1 cellular context compared by ENCODE assay signal in the genomic region with DNA sequence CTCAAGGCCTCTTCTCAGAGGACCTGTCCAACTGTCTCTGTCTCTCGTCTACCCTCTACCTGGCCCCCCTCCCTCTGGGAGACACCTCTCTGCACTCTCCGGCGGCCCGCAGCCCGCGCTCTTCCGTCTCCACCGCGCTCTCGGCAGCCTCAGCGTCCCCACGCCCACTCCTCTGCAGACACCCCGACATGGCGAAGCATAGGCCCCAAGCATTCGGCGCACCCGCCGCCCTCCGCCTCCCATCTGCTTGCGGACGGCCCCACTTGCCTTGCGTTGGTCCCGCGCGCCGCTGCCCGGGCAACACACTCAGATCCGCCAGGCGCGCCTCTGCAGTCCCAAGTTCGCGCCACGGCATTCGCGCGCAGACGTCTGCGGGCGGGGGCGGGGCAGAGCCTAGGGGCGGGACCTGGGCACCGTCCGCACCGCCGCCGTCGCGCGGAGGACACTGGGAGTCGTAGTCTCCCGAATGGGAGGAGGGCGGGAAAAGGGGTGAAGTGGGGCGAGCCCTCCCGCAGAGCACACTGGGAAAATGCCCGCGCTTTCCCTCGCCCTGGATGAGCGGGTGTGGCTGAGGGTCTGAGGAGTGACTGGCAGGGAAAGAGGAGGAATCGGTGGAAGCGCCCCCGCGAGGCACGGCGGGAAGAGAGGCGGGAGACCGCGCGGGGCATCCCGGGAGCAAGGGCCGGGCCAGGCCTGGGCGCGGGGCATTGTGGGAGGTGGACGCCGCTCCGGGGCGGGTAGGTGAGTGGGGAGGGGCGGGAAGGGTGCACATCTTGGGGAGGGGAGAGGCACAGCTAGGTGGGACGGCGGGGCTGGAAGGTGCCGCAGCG.
A peak's percentile ranks its signal among the peaks of the same experiment; 100 is the strongest.
TF ChIP-seq lines count a peak whose summit lies in the region.

LIG1 (minus strand) TSS at position 371 of the 830 bp plus-strand sequence. CDS start 4,778 bp downstream, outside the sequence.
ZSWIM9 (plus strand) TSS at position 707 of the 830 bp plus-strand sequence. CDS start 1,123 bp downstream, outside the sequence.

TF ChIP-seq in HepG2, 621 proteins besides CTCF, POLR2A, EP300 and RAD21 (continued from another document and continues in another):
- TF ChIP-seq, protein P1, sequence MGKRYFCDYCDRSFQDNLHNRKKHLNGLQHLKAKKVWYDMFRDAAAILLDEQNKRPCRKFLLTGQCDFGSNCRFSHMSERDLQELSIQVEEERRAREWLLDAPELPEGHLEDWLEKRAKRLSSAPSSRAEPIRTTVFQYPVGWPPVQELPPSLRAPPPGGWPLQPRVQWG (CRISPR knock-in tag; IDR thresholded peaks at IDR 0.05; ENCODE audit: borderline replicate concordance, low read depth), result no peak
- TF ChIP-seq ZNF746 (CRISPR knock-in tag; IDR thresholded peaks at IDR 0.05), result peak; percentile 84
- TF ChIP-seq, protein P2, sequence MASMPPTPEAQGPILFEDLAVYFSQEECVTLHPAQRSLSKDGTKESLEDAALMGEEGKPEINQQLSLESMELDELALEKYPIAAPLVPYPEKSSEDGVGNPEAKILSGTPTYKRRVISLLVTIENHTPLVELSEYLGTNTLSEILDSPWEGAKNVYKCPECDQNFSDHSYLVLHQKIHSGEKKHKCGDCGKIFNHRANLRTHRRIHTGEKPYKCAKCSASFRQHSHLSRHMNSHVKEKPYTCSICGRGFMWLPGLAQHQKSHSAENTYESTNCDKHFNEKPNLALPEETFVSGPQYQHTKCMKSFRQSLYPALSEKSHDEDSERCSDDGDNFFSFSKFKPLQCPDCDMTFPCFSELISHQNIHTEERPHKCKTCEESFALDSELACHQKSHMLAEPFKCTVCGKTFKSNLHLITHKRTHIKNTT (CRISPR knock-in tag; IDR thresholded peaks at IDR 0.05), result no peak
- 0 out of 2 replicates have a peak, but pooled peaks have one; percentile 64 for TF ChIP-seq ZNF83 (CRISPR knock-in tag; IDR thresholded peaks at IDR 0.05; ENCODE audit: borderline replicate concordance)
- no peak for TF ChIP-seq ZBTB4 (CRISPR knock-in tag; IDR thresholded peaks at IDR 0.05; ENCODE audit: borderline replicate concordance)
- no peak for TF ChIP-seq ZNF558 (CRISPR knock-in tag; IDR thresholded peaks at IDR 0.05; ENCODE audit: borderline replicate concordance)
- peak; percentile 50; the same call in 1 of the 2 replicates for TF ChIP-seq MTA1 (CRISPR knock-in tag; IDR thresholded peaks at IDR 0.05; ENCODE audit: borderline replicate concordance)
- TF ChIP-seq JDP2 (CRISPR knock-in tag; IDR thresholded peaks at IDR 0.05; ENCODE audit: borderline replicate concordance), result no peak
- TF ChIP-seq ZNF564 (CRISPR knock-in tag; IDR thresholded peaks at IDR 0.05), result peak; percentile 79; the same call in 1 of the 2 replicates
- no peak for TF ChIP-seq ZNF891 (CRISPR knock-in tag; IDR thresholded peaks at IDR 0.05)
- 0 out of 2 replicates have a peak, but pooled peaks have one; percentile 22 for TF ChIP-seq ZNF512B (CRISPR knock-in tag; IDR thresholded peaks at IDR 0.05; ENCODE audit: borderline replicate concordance)
- TF ChIP-seq ZNF501 (CRISPR knock-in tag; IDR thresholded peaks at IDR 0.05), result peak; percentile 53; the same call in 1 of the 2 replicates
- TF ChIP-seq NCOA2 (CRISPR knock-in tag; IDR thresholded peaks at IDR 0.05), result 0 out of 2 replicates have a peak, but pooled peaks have one; percentile 28
- no peak for TF ChIP-seq TCF12 (IDR thresholded peaks at IDR 0.05)
- no peak for TF ChIP-seq TCF12 (CRISPR knock-in tag; IDR thresholded peaks at IDR 0.05)
- TF ChIP-seq RORA (CRISPR knock-in tag; IDR thresholded peaks at IDR 0.05), result no peak
- TF ChIP-seq ZNF792 (CRISPR knock-in tag; IDR thresholded peaks at IDR 0.05), result peak; percentile 73; the same call in 1 of the 2 replicates
- TF ChIP-seq MAFK (conservative IDR thresholded peaks at IDR 0.05 in 1 of 2, IDR thresholded peaks at IDR 0.05 in 1 of 2; ENCODE audit: low read length in 2 of 2), result no peak
- no peak for TF ChIP-seq ZNF34 (CRISPR knock-in tag; IDR thresholded peaks at IDR 0.05; ENCODE audit: borderline replicate concordance)
- TF ChIP-seq SRSF9 (IDR thresholded peaks at IDR 0.05; ENCODE audit: borderline replicate concordance, insufficient read depth, low read depth, low read length, poor library complexity, severe bottlenecking), result no peak
- TF ChIP-seq TBP (CRISPR knock-in tag; IDR thresholded peaks at IDR 0.05), result peak; percentile 16; the same call in 1 of the 2 replicates
- TF ChIP-seq, protein P3, sequence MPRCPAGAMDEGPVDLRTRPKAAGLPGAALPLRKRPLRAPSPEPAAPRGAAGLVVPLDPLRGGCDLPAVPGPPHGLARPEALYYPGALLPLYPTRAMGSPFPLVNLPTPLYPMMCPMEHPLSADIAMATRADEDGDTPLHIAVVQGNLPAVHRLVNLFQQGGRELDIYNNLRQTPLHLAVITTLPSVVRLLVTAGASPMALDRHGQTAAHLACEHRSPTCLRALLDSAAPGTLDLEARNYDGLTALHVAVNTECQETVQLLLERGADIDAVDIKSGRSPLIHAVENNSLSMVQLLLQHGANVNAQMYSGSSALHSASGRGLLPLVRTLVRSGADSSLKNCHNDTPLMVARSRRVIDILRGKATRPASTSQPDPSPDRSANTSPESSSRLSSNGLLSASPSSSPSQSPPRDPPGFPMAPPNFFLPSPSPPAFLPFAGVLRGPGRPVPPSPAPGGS (CRISPR knock-in tag; IDR thresholded peaks at IDR 0.05), result no peak; the same call in 1 of the 2 replicates
- TF ChIP-seq ZNF142 (CRISPR knock-in tag; IDR thresholded peaks at IDR 0.05), result 0 out of 2 replicates have a peak, but pooled peaks have one; percentile 20
- no peak for TF ChIP-seq ZNF614 (CRISPR knock-in tag; IDR thresholded peaks at IDR 0.05; ENCODE audit: borderline replicate concordance)
- TF ChIP-seq ZNF362 (CRISPR knock-in tag; IDR thresholded peaks at IDR 0.05; ENCODE audit: borderline replicate concordance), result no peak
- peak; percentile 85 for TF ChIP-seq GABPB1 (CRISPR knock-in tag; IDR thresholded peaks at IDR 0.05)
- no peak for TF ChIP-seq TRIM22 (IDR thresholded peaks at IDR 0.05)
- peak; percentile 98 for TF ChIP-seq HNRNPK (IDR thresholded peaks at IDR 0.05; ENCODE audit: low read depth, low read length, poor library complexity, severe bottlenecking)
- 0 out of 2 replicates have a peak, but pooled peaks have one; percentile 34 for TF ChIP-seq ZFP62 (CRISPR knock-in tag; IDR thresholded peaks at IDR 0.05)
- 0 out of 2 replicates have a peak, but pooled peaks have one; percentile 28 for TF ChIP-seq TOE1 (CRISPR knock-in tag; IDR thresholded peaks at IDR 0.05)
- peak; percentile 89 for TF ChIP-seq ZNF749 (CRISPR knock-in tag; IDR thresholded peaks at IDR 0.05; ENCODE audit: borderline replicate concordance)
- peak; percentile 50; the same call in 1 of the 2 replicates for TF ChIP-seq FOXC1 (CRISPR knock-in tag; IDR thresholded peaks at IDR 0.05; ENCODE audit: borderline replicate concordance)
- peak; percentile 39; the same call in 1 of the 2 replicates for TF ChIP-seq SRY (CRISPR knock-in tag; IDR thresholded peaks at IDR 0.05)
- TF ChIP-seq MYNN (CRISPR knock-in tag; IDR thresholded peaks at IDR 0.05; ENCODE audit: low read depth), result no peak
- no peak for TF ChIP-seq NFATC3 (CRISPR knock-in tag; IDR thresholded peaks at IDR 0.05)
- TF ChIP-seq, protein P4, sequence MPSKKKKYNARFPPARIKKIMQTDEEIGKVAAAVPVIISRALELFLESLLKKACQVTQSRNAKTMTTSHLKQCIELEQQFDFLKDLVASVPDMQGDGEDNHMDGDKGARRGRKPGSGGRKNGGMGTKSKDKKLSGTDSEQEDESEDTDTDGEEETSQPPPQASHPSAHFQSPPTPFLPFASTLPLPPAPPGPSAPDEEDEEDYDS (CRISPR knock-in tag; IDR thresholded peaks at IDR 0.05), result peak; percentile 59; the same call in 1 of the 2 replicates
- no peak for TF ChIP-seq JUND (CRISPR knock-in tag; IDR thresholded peaks at IDR 0.05)
- no peak for TF ChIP-seq ATAD3A (CRISPR knock-in tag; IDR thresholded peaks at IDR 0.05)
- peak; percentile 35; the same call in 1 of the 2 replicates for TF ChIP-seq RFX1 (IDR thresholded peaks at IDR 0.05)
